In the genomic region with DNA sequence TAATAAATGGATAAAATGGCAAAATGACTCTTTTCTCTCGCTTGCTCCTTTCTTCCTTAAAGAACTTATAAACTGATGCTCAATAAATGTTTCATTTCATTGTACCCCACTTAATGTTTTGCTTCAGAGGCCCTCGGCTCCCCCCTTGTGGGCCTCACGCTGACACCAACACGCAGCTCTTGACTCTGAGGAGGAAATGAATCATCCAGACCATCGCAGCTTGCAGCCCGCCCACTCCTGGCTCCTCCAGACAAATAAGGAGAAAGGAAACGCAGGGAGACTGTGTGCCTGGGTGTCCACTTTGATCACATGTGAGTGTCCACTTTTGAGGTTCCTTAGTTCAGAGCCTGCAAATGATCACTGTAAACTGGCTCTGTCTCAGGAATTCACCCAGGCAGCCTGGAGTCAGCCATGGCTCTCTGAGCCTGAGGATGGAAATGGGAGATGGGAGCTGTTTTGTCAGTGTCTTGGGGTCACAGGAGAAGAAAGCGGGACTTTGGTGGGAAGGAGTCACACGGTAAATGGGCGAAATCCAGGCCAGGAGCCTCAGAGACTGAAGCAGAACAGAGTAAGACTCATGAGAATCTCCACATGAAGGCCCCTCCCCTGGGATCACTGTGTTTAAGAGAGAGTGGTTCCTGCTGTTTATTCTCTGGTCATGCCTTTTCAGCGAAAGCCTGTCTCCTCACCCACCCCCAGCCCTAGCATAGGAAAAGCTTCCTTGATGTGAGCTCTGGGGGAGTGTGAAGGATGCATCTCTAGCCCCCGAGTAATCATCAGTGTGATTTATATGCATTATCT, we compare ENCODE assay signal across 8 cellular contexts.
A peak's percentile ranks its signal among the peaks of the same experiment; 100 is the strongest.
DNase-seq lines count a peak whose midpoint lies in the region; ATAC-seq lines count a peak whose summit lies in the region.

No MANE protein-coding gene starts in this region.

- peak; percentile 97 for ATAC-seq in HG03060 (IDR thresholded peaks at IDR 0.05; ENCODE audit: low read depth, unreplicated experiment)

- H3K4me1 ChIP-seq in skeletal muscle satellite cell (ENCODE audit: control insufficient read depth, insufficient read depth, low read length) = peaks cover 25% of the 10 kb centered on the region

- H3K9me3 ChIP-seq in skeletal muscle satellite cell (replicated peaks; ENCODE audit: low read length) = no peaks in the 10 kb centered on the region

- H3K4me3 ChIP-seq in skeletal muscle satellite cell (ENCODE audit: low read length) = peak overlapping the region; percentile 6

- peak overlapping the region; percentile 49 for H3K4me2 ChIP-seq in skeletal muscle satellite cell (ENCODE audit: low read length)

- no peaks in the 10 kb centered on the region for H3K27me3 ChIP-seq in skeletal muscle satellite cell (ENCODE audit: control insufficient read depth, insufficient read depth, low read length)

- DNase-seq in activated gamma-delta T cell treated with Interleukin-2 at 50 U/mL for 16 hours (peak; percentile 36), activated gamma-delta T cell (lab: John Stamatoyannopoulos, UW) (no peak), SIG-M5 (lab: John Stamatoyannopoulos, UW) (peak; percentile 18), anterior cingulate cortex (lab: John Stamatoyannopoulos, UW) (peak in 46 of 58 donors; percentile 6 to 74 (median 36)), hepatic stellate cell (ENCODE audit: low spot score) (peak; percentile 92), DMS153 treated with DMSO at 0.1 percent for 48 hours (lab: John Stamatoyannopoulos, UW; ENCODE audit: unreplicated experiment) (no peak)

- H3K36me3 ChIP-seq in skeletal muscle satellite cell (ENCODE audit: insufficient read depth, low read length) = peaks cover 72% of the 10 kb centered on the region

- peak overlapping the region; percentile 57 for H3K9ac ChIP-seq in skeletal muscle satellite cell (ENCODE audit: low read depth, low read length)

Comparison
In these comparisons a context has a peak if more than half of its experiments do, and no peak if none do; other contexts are left out.
1. DNase-seq: peak in activated gamma-delta T cell treated with Interleukin-2 at 50 U/mL for 16 hours (single experiment), SIG-M5 (single experiment), anterior cingulate cortex (46 of 58) and hepatic stellate cell (single experiment); none in activated gamma-delta T cell (single experiment) and DMS153 treated with DMSO at 0.1 percent for 48 hours (single experiment).